26 cellular contexts compared by ENCODE assay signal in the genomic region with DNA sequence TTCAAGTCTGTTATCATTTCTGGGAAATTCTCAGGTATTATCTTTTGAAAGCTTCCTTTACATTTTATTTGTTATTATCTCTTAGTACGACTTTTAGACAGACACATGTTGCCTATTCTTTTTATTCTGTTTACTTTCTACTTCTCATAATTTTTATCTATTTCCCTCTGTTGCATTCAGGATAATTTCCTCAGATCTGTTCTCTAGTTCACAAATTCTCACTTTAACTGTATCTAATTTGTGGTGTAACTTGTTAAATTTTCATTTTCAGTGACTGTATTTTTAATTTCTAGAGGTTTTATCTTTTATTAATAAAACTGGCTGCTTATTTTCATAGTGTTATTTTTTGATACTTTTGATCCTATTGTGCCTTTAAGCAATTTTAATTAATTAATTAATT.
"Had no signal": no experiment of that assay in that cellular context is flagged by ENCODE, and none has a peak within 500 bp of the region (broad histone marks: within the 10 kb centered on the region; RNA-seq: fewer than 3 reads in every experiment).

No MANE protein-coding gene starts in this region.

- H2AFZ ChIP-seq: parathyroid adenoma had no signal

- DNase-seq: nephron progenitor cell; nucleus accumbens; posterior cingulate gyrus; psoas muscle; right cardiac atrium; right lobe of liver; sigmoid colon; small intestine; stimulated activated CD4-positive, alpha-beta T cell treated with anti-CD3 and anti-CD28 coated beads, Interleukin-15, amount 100 ng/mL, for 24 hours; stimulated activated CD4-positive, alpha-beta T cell treated with anti-CD3 and anti-CD28 coated beads, Interleukin-2, amount 100 ng/mL, for 24 hours; stimulated activated CD4-positive, alpha-beta T cell treated with anti-CD3 and anti-CD28 coated beads, Interleukin-2, amount 100 ng/mL, for 48 hours; stimulated activated CD4-positive, alpha-beta T cell treated with anti-CD3 and anti-CD28 coated beads, Interleukin-4, amount 100 ng/mL, for 24 hours; stimulated activated naive B cell treated with anti-CD40 and anti-IgM and Interleukin-4, amounts not matched to agents 10 μg/mL and 1 μg/mL and 100 μg/mL, for 72 hours; stimulated activated naive CD4-positive, alpha-beta T cell treated with Interleukin-2 at 50 U/mL for 16 hours; stomach; thyroid gland; trophoblast cell; upper lobe of left lung had no signal

- H3K27me3 ChIP-seq: neutrophil, right lobe of liver, sigmoid colon, stomach, thyroid gland, tibial nerve, upper lobe of left lung, vagina had no signal

- H3K27ac ChIP-seq: neutrophil, parathyroid adenoma, psoas muscle, right lobe of liver, sigmoid colon, stomach, thoracic aorta, thyroid gland, tibial nerve, upper lobe of left lung, vagina had no signal

- H3K4me3 ChIP-seq: psoas muscle, right lobe of liver, sigmoid colon, stomach, thoracic aorta, thyroid gland, tibial nerve, upper lobe of left lung, vagina had no signal

- H3K9ac ChIP-seq: parathyroid adenoma had no signal

- H3K36me3 ChIP-seq: neutrophil, right lobe of liver, sigmoid colon, thoracic aorta, thyroid gland, vagina had no signal

- FAIRE-seq: small intestine, urothelium cell line had no signal

- ATAC-seq: natural killer cell treated with Interleukin-12 subunit alpha and Interleukin-12 subunit beta and Interleukin-15 and Interleukin-18, amount 100 ng/mL, for 72 hours; psoas muscle; right cardiac atrium; right lobe of liver; stimulated activated effector memory CD8-positive, alpha-beta T cell treated with anti-CD3 and anti-CD28 coated beads, Interleukin-12 subunit alpha, Interleukin-12 subunit beta, amount 100 ng/mL, for 72 hours; stimulated activated naive B cell treated with anti-CD40 and anti-IgM and Interleukin-4, amounts not matched to agents 10 μg/mL and 1 μg/mL and 100 μg/mL, for 72 hours had no signal

- H3K4me1 ChIP-seq: upper lobe of left lung had no signal

- H3K9me3 ChIP-seq: neutrophil, sigmoid colon, thyroid gland, vagina had no signal
